ENCODE assay signal across 14 cellular contexts in genomic region chr19:17952041-17952976, GRCh38. TPM values are rescaled to one million over a fixed set of nuclear protein-coding genes. Genes with fewer than 3 reads are reported as not detected.
DNase-seq lines count a peak whose midpoint lies in the region; ATAC-seq and TF ChIP-seq lines count a peak whose summit lies in the region.
"Had no signal": no experiment of that assay in that cellular context is flagged by ENCODE, and none has a peak within 500 bp of the region (broad histone marks: within the 10 kb centered on the region; RNA-seq: fewer than 3 reads in every experiment).

No MANE protein-coding gene starts in this region.

- H3K27ac Mint-ChIP-seq in activated T-helper 1 cell treated with anti-CD3 and anti-CD28 coated beads, Interleukin-12 subunit alpha, Interleukin-12 subunit beta, Interleukin-2, Interleukin-4 antibody, amounts not matched to agents 30 ng/mL and 10 ng/mL and 1 ng/mL, durations not matched to agents 14 hours and 24 hours and 36 hours, result peak overlapping the region; percentile 29
- H3K27ac Mint-ChIP-seq in natural killer cell, result peak overlapping the region in 1 of 2 donors; percentile 99
- H3K27ac Mint-ChIP-seq in CD4-positive, alpha-beta memory T cell, result peak overlapping the region in 1 of 7 donors; percentile 24
- H3K27ac Mint-ChIP-seq: activated T-helper 2 cell treated with anti-CD3 and anti-CD28 coated beads, Interferon-gamma antibody, Interleukin-2, Interleukin-4, amounts not matched to agents 10 μg/mL and 5 μg/mL and 100 μg/mL, durations not matched to agents 14 hours and 24 hours and 36 hours had no signal

- intact Hi-C loops in activated T-helper 1 cell treated with anti-CD3 and anti-CD28 coated beads, Interleukin-12 subunit alpha, Interleukin-12 subunit beta, Interleukin-2, Interleukin-4 antibody, amounts not matched to agents 30 ng/mL and 10 ng/mL and 1 ng/mL, durations not matched to agents 14 hours and 24 hours and 36 hours (cut with micrococcal nuclease), result no loop called here
- intact Hi-C loops in natural killer cell (cut with micrococcal nuclease) (no loop called here), ascending aorta (cut with DNase I) (no loop called here)
- intact Hi-C loops in CD4-positive, alpha-beta memory T cell (cut with micrococcal nuclease), result no loop called here

- no peak overlapping the region for H3K27ac ChIP-seq in CD4-positive, alpha-beta memory T cell (ENCODE audit: low read depth, low read length)
- H3K27ac ChIP-seq in ascending aorta, result no peak overlapping the region
- H3K27ac ChIP-seq: heart left ventricle had no signal

- peak overlapping the region; percentile 11 for H3K4me3 Mint-ChIP-seq in activated T-helper 1 cell treated with anti-CD3 and anti-CD28 coated beads, Interleukin-12 subunit alpha, Interleukin-12 subunit beta, Interleukin-2, Interleukin-4 antibody, amounts not matched to agents 30 ng/mL and 10 ng/mL and 1 ng/mL, durations not matched to agents 14 hours and 24 hours and 36 hours
- H3K4me3 Mint-ChIP-seq in natural killer cell, result peak overlapping the region; percentile 28
- peak overlapping the region in 4 of 8 donors; percentile 17 to 71 (median 46) for H3K4me3 Mint-ChIP-seq in CD4-positive, alpha-beta memory T cell

- TF ChIP-seq CTCF in GM13977 (IDR thresholded peaks at IDR 0.05; ENCODE audit: extremely low read depth, insufficient read depth, missing control alignments), result no peak
- TF ChIP-seq CTCF in natural killer cell (IDR thresholded peaks at IDR 0.05), result no peak
- TF ChIP-seq CTCF in ascending aorta (IDR thresholded peaks at IDR 0.05), result no peak

- peak; percentile 9 for DNase-seq in COLO668 (lab: John Stamatoyannopoulos, UW; ENCODE audit: unreplicated experiment)
- peak; percentile 72 for DNase-seq in GM13977 (ENCODE audit: low spot score)
- no peak for DNase-seq in activated T-helper 1 cell treated with anti-CD3 and anti-CD28 coated beads, Interleukin-12 subunit alpha, Interleukin-12 subunit beta, Interleukin-2, Interleukin-4 antibody, amounts not matched to agents 30 ng/mL and 10 ng/mL and 1 ng/mL, durations not matched to agents 14 hours and 24 hours and 36 hours (ENCODE audit: low spot score)
- DNase-seq in natural killer cell, result peak; percentile 34
- no peak for DNase-seq in NCI-H774 (lab: John Stamatoyannopoulos, UW)
- no peak for DNase-seq in CD4-positive, alpha-beta memory T cell
- no peak for DNase-seq in ascending aorta (ENCODE audit: low spot score in 2 of 2)
- DNase-seq: cortex of kidney, heart left ventricle, NCI-H526, occipital lobe, T1000 had no signal

- H3K27me3 Mint-ChIP-seq in activated T-helper 1 cell treated with anti-CD3 and anti-CD28 coated beads, Interleukin-12 subunit alpha, Interleukin-12 subunit beta, Interleukin-2, Interleukin-4 antibody, amounts not matched to agents 30 ng/mL and 10 ng/mL and 1 ng/mL, durations not matched to agents 14 hours and 24 hours and 36 hours (ENCODE audit: insufficient read depth), result peaks cover 69% of the 10 kb centered on the region
- peaks cover 26 to 49% of the 10 kb centered on the region in 2 donors for H3K27me3 Mint-ChIP-seq in natural killer cell (ENCODE audit: low read depth in 2 of 2)
- H3K27me3 Mint-ChIP-seq in CD4-positive, alpha-beta memory T cell, result peaks cover 33 to 44% of the 10 kb centered on the region in 2 donors

- H3K36me3 ChIP-seq in CD4-positive, alpha-beta memory T cell (ENCODE audit: insufficient read depth, low read length), result no peaks in the 10 kb centered on the region
- H3K36me3 ChIP-seq in ascending aorta, result no peaks in the 10 kb centered on the region
- H3K36me3 ChIP-seq: heart left ventricle had no signal

- no peaks in the 10 kb centered on the region for H3K36me3 Mint-ChIP-seq in activated T-helper 1 cell treated with anti-CD3 and anti-CD28 coated beads, Interleukin-12 subunit alpha, Interleukin-12 subunit beta, Interleukin-2, Interleukin-4 antibody, amounts not matched to agents 30 ng/mL and 10 ng/mL and 1 ng/mL, durations not matched to agents 14 hours and 24 hours and 36 hours (ENCODE audit: low read depth)
- H3K36me3 Mint-ChIP-seq in natural killer cell, result no peaks in the 10 kb centered on the region
- H3K36me3 Mint-ChIP-seq in CD4-positive, alpha-beta memory T cell, result peaks cover 0 to 2% of the 10 kb centered on the region in 2 donors

- peaks cover 34% of the 10 kb centered on the region for H3K27me3 ChIP-seq in CD4-positive, alpha-beta memory T cell (ENCODE audit: insufficient read depth, low read length)
- peaks cover 23% of the 10 kb centered on the region for H3K27me3 ChIP-seq in ascending aorta

- peaks cover 26% of the 10 kb centered on the region for H3K4me1 Mint-ChIP-seq in activated T-helper 1 cell treated with anti-CD3 and anti-CD28 coated beads, Interleukin-12 subunit alpha, Interleukin-12 subunit beta, Interleukin-2, Interleukin-4 antibody, amounts not matched to agents 30 ng/mL and 10 ng/mL and 1 ng/mL, durations not matched to agents 14 hours and 24 hours and 36 hours (ENCODE audit: low read depth)
- peaks cover 26 to 38% of the 10 kb centered on the region in 2 donors for H3K4me1 Mint-ChIP-seq in natural killer cell
- peaks cover 19 to 48% (median 31%) of the 10 kb centered on the region in 4 donors for H3K4me1 Mint-ChIP-seq in CD4-positive, alpha-beta memory T cell

- H3K4me1 ChIP-seq in CD4-positive, alpha-beta memory T cell (ENCODE audit: insufficient read depth, low read length), result peaks cover 53% of the 10 kb centered on the region
- peaks cover 9 to 32% of the 10 kb centered on the region in 2 donors for H3K4me1 ChIP-seq in ascending aorta

- no peaks in the 10 kb centered on the region for H3K9me3 Mint-ChIP-seq in activated T-helper 1 cell treated with anti-CD3 and anti-CD28 coated beads, Interleukin-12 subunit alpha, Interleukin-12 subunit beta, Interleukin-2, Interleukin-4 antibody, amounts not matched to agents 30 ng/mL and 10 ng/mL and 1 ng/mL, durations not matched to agents 14 hours and 24 hours and 36 hours
- no peaks in the 10 kb centered on the region for H3K9me3 Mint-ChIP-seq in natural killer cell
- peaks cover 0 to 1% (median 0%) of the 10 kb centered on the region in 8 donors for H3K9me3 Mint-ChIP-seq in CD4-positive, alpha-beta memory T cell
- H3K9me3 Mint-ChIP-seq: activated T-helper 2 cell treated with anti-CD3 and anti-CD28 coated beads, Interferon-gamma antibody, Interleukin-2, Interleukin-4, amounts not matched to agents 10 μg/mL and 5 μg/mL and 100 μg/mL, durations not matched to agents 14 hours and 24 hours and 36 hours had no signal

- no peak overlapping the region for H3K4me3 ChIP-seq in CD4-positive, alpha-beta memory T cell (ENCODE audit: low read length in 2 of 2)
- H3K4me3 ChIP-seq in ascending aorta, result peak overlapping the region in 1 of 2 donors; percentile 15

- H3K9me3 ChIP-seq in CD4-positive, alpha-beta memory T cell (ENCODE audit: control insufficient read depth in 1 of 2, low read length in 2 of 2), result no peaks in the 10 kb centered on the region
- H3K9me3 ChIP-seq in ascending aorta, result no peaks in the 10 kb centered on the region
- H3K9me3 ChIP-seq: heart left ventricle had no signal

- POLR2A ChIA-PET in CD4-positive, alpha-beta memory T cell (lab: Charles Lee; ENCODE audit: partially characterized antibody), result interaction anchor here (1.0 to 1.1 kb wide), 2 partner anchors 49 to 93 kb away, joined by 3 to 5 read pairs; partner anchors contain the start of gene RPL18A

- no peak for ATAC-seq in natural killer cell
- ATAC-seq in HG03045 (IDR thresholded peaks at IDR 0.05; ENCODE audit: unreplicated experiment), result no peak
- ATAC-seq: heart left ventricle had no signal

- in situ Hi-C loops in GM13977 (cut with MboI; ENCODE audit: low pct_unique_long_range_greater_than_20kb, low sequenced_read_pairs, unreplicated experiment), result no loop called here

- CTCF ChIA-PET in CD4-positive, alpha-beta memory T cell (lab: Charles Lee; ENCODE audit: partially characterized antibody), result interaction anchor here (1.1 to 2.9 kb wide), 6 partner anchors 10 to 161 kb away, joined by 3 to 10 read pairs (median 6); no protein-coding TSS in a partner anchor

RNA-seq across cellular contexts. Expression of gene KCNN1, which starts 14.6 kb away (rescaled TPM):
- total RNA-seq in activated T-helper 1 cell treated with anti-CD3 and anti-CD28 coated beads, Interleukin-12 subunit alpha, Interleukin-12 subunit beta, Interleukin-2, Interleukin-4 antibody, amounts not matched to agents 30 ng/mL and 10 ng/mL and 1 ng/mL, durations not matched to agents 14 hours and 24 hours and 36 hours, result not detected in 2 replicates
- total RNA-seq in natural killer cell (not detected), ascending aorta (not detected)
- total RNA-seq in CD4-positive, alpha-beta memory T cell, result not detected
- not detected for polyA plus RNA-seq in CD4-positive, alpha-beta memory T cell

RNA-seq across cellular contexts. Expression of gene CCDC124, which starts 19.5 kb away (rescaled TPM):
- 122 and 128 TPM in 2 replicates for total RNA-seq in activated T-helper 1 cell treated with anti-CD3 and anti-CD28 coated beads, Interleukin-12 subunit alpha, Interleukin-12 subunit beta, Interleukin-2, Interleukin-4 antibody, amounts not matched to agents 30 ng/mL and 10 ng/mL and 1 ng/mL, durations not matched to agents 14 hours and 24 hours and 36 hours
- total RNA-seq in natural killer cell (10 to 100 TPM; 32.6 to 37.6 (median 37.4) TPM), ascending aorta (43.3 TPM)
- 10 to 100 TPM; 30.0 to 34.2 TPM for total RNA-seq in CD4-positive, alpha-beta memory T cell
- 10 to 100 TPM; 24.5 to 49.9 TPM for polyA plus RNA-seq in CD4-positive, alpha-beta memory T cell

RNA-seq across cellular contexts. Expression of gene ARRDC2, which starts 55.7 kb away (rescaled TPM):
- total RNA-seq in activated T-helper 1 cell treated with anti-CD3 and anti-CD28 coated beads, Interleukin-12 subunit alpha, Interleukin-12 subunit beta, Interleukin-2, Interleukin-4 antibody, amounts not matched to agents 30 ng/mL and 10 ng/mL and 1 ng/mL, durations not matched to agents 14 hours and 24 hours and 36 hours, result 45.0 and 46.1 TPM in 2 replicates
- total RNA-seq in natural killer cell (100 to 1,000 TPM; 110 to 131 (median 121) TPM), ascending aorta (443 TPM)
- 100 to 1,000 TPM; 136 to 138 TPM for total RNA-seq in CD4-positive, alpha-beta memory T cell
- 10 to 100 TPM; 39.8 to 47.9 TPM for polyA plus RNA-seq in CD4-positive, alpha-beta memory T cell

Comparison
In these comparisons a context has a peak if more than half of its experiments do, and no peak if none do; other contexts are left out.
1. DNase-seq: peak in COLO668 (single experiment), GM13977 (single experiment) and natural killer cell (single experiment); none in activated T-helper 1 cell treated with anti-CD3 and anti-CD28 coated beads, Interleukin-12 subunit alpha, Interleukin-12 subunit beta, Interleukin-2, Interleukin-4 antibody, amounts not matched to agents 30 ng/mL and 10 ng/mL and 1 ng/mL, durations not matched to agents 14 hours and 24 hours and 36 hours (single experiment), NCI-H774 (single experiment), CD4-positive, alpha-beta memory T cell (0 of 5) and ascending aorta (0 of 2).